1 cellular context compared by ENCODE assay signal in the genomic region with DNA sequence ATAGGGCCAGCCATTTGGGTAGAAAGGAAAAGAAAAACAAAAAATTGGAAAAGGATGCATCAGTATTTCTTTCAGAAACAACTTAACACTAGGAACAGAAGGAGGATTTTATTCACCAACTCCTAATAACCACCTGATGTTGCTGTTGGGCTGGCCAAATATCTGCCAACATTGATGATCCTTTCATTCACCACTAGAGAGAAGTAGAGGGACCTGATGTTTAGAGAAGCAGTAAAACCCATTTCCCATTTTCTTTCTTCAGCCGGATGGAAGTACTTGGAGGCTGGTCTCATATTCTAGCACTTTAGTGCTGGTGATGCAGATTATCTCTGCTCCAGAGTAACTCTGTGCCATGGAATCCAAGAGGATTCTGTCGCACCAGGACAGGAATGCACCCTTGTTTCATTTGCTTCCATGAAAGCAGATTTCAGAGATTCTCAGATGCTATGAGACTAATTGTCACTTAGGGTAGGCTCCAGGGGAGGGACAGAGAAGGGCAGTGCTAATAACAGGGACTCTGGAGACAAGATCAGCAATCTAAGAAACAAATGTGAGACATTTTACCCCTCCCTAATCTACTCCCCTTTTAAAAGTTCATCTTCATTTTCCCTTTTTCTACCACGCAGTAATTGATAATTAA.
A peak's percentile ranks its signal among the peaks of the same experiment; 100 is the strongest.
TF ChIP-seq lines count a peak whose summit lies in the region.

No MANE protein-coding gene starts in this region.

TF ChIP-seq in HepG2, 621 proteins besides CTCF, POLR2A, EP300 and RAD21:
- peak; percentile 92 for TF ChIP-seq ZNF775 (CRISPR knock-in tag; IDR thresholded peaks at IDR 0.05; ENCODE audit: borderline replicate concordance)
- TF ChIP-seq SMC3 (IDR thresholded peaks at IDR 0.05; ENCODE audit: low read length): peak; percentile 31; the same call in 1 of the 2 replicates
- no peak for TF ChIP-seq KDM4B (CRISPR knock-in tag; IDR thresholded peaks at IDR 0.05)
- peak; percentile 77 for TF ChIP-seq STAG1 (CRISPR knock-in tag; IDR thresholded peaks at IDR 0.05)
